ENCODE assay signal across 7 cellular contexts in the genomic region with DNA sequence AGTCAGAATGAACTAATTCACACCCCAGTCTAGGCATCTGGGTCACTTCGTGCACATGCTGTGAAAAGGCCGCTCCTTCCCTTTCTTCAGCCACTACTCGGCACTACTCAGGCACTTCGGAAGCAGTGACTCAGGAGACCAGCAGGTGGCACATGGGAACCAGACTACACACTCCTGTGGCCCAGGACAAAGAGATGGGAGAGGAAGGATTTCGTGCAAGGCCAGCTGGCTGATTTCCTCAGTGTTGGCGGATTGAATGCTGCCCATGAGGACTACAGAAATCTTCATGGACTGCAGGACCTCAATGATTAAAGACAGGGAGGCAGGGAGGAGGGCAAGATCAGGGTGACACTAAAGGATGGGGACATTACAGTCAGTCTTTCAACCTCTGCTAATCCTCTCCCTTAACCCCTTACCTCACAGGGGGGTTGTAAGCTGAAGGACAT.
DNase-seq lines count a peak whose midpoint lies in the region; ATAC-seq and TF ChIP-seq lines count a peak whose summit lies in the region.

No MANE protein-coding gene starts in this region.

- peaks cover 4% of the 10 kb centered on the region for H3K27me3 Mint-ChIP-seq in activated naive CD8-positive, alpha-beta T cell treated with anti-CD3 and anti-CD28 coated beads, Interleukin-2, amount 10 ng/mL, durations not matched to agents 7 days and 5 days

- peak; percentile 62 for ATAC-seq in HG02610 (IDR thresholded peaks at IDR 0.05; ENCODE audit: unreplicated experiment)
- ATAC-seq in activated naive CD8-positive, alpha-beta T cell treated with anti-CD3 and anti-CD28 coated beads, Interleukin-2, amount 10 ng/mL, durations not matched to agents 7 days and 5 days (ENCODE audit: low read depth) = peak; percentile 78
- ATAC-seq in psoas muscle = peak; percentile 85 to 97 (median 92)

- H3K27me3 ChIP-seq in cardiac muscle cell = no peaks in the 10 kb centered on the region
- no peaks in the 10 kb centered on the region for H3K27me3 ChIP-seq in psoas muscle (ENCODE audit: insufficient read depth in 3 of 3, low read length in 2 of 3)

- H3K9me3 ChIP-seq in SK-N-MC (ENCODE audit: low read depth, low read length) = no peaks in the 10 kb centered on the region
- no peaks in the 10 kb centered on the region for H3K9me3 ChIP-seq in cardiac muscle cell (ENCODE audit: low read depth)
- H3K9me3 ChIP-seq in psoas muscle = no peaks in the 10 kb centered on the region

- H3K4me3 Mint-ChIP-seq in activated naive CD8-positive, alpha-beta T cell treated with anti-CD3 and anti-CD28 coated beads, Interleukin-2, amount 10 ng/mL, durations not matched to agents 7 days and 5 days = no peak overlapping the region

- H3K4me3 ChIP-seq in GM12875 (ENCODE audit: low read depth, low read length) (no peak overlapping the region), SK-N-MC (no peak overlapping the region), cardiac muscle cell (no peak overlapping the region), psoas muscle (no peak overlapping the region)

- intact Hi-C loops in psoas muscle (cut with DNase I) = loop anchor here (2.0 to 10.0 kb wide), 5 partner anchors 235 to 942 kb away; a partner anchor contains a TSS

- peaks cover 1% of the 10 kb centered on the region for H3K36me3 Mint-ChIP-seq in activated naive CD8-positive, alpha-beta T cell treated with anti-CD3 and anti-CD28 coated beads, Interleukin-2, amount 10 ng/mL, durations not matched to agents 7 days and 5 days

- no peaks in the 10 kb centered on the region for H3K4me1 ChIP-seq in cardiac muscle cell (ENCODE audit: low read depth)
- peaks cover 10% of the 10 kb centered on the region for H3K4me1 ChIP-seq in psoas muscle

- POLR2A ChIA-PET in activated naive CD8-positive, alpha-beta T cell treated with anti-CD3 and anti-CD28 coated beads, Interleukin-2, amount 10 ng/mL, durations not matched to agents 7 days and 5 days (lab: Charles Lee) = no interaction called here

- H3K4me1 Mint-ChIP-seq in activated naive CD8-positive, alpha-beta T cell treated with anti-CD3 and anti-CD28 coated beads, Interleukin-2, amount 10 ng/mL, durations not matched to agents 7 days and 5 days = no peaks in the 10 kb centered on the region

- no peak overlapping the region for H3K9ac ChIP-seq in SK-N-MC (ENCODE audit: insufficient read length)

- no peak overlapping the region for H3K27ac ChIP-seq in SK-N-MC
- no peak overlapping the region for H3K27ac ChIP-seq in cardiac muscle cell
- H3K27ac ChIP-seq in psoas muscle = no peak overlapping the region

- peak; percentile 85 for TF ChIP-seq CTCF in GM12875 (IDR thresholded peaks at IDR 0.05; ENCODE audit: borderline replicate concordance, insufficient read depth, low read depth, low read length)
- TF ChIP-seq CTCF in cardiac muscle cell (IDR thresholded peaks at IDR 0.05; ENCODE audit: low read depth, low read length) = peak; percentile 96
- TF ChIP-seq CTCF in psoas muscle (IDR thresholded peaks at IDR 0.05) = peak; percentile 81

- WGBS in psoas muscle, 3 donors = 6 to 10% (median 7%) methylated on average over 6 of the region's 6 CpGs

- H3K36me3 ChIP-seq in SK-N-MC (ENCODE audit: insufficient read depth, low read length) (no peaks in the 10 kb centered on the region), cardiac muscle cell (no peaks in the 10 kb centered on the region), psoas muscle (ENCODE audit: insufficient read depth in 1 of 2, low read depth in 1 of 2) (no peaks in the 10 kb centered on the region)

- H3K27ac Mint-ChIP-seq in activated naive CD8-positive, alpha-beta T cell treated with anti-CD3 and anti-CD28 coated beads, Interleukin-2, amount 10 ng/mL, durations not matched to agents 7 days and 5 days = no peak overlapping the region

- DNase-seq in NCI-H1092 (lab: John Stamatoyannopoulos, UW) (peak; percentile 58), SK-N-MC (ENCODE audit: low read depth, low spot score) (peak; percentile 42), cardiac muscle cell (ENCODE audit: low read depth in 1 of 2, low spot score in 1 of 2) (peak; percentile 88 to 90), psoas muscle (peak; percentile 71 to 85)
- peak; percentile 49 for DNase-seq in activated naive CD8-positive, alpha-beta T cell treated with anti-CD3 and anti-CD28 coated beads, Interleukin-2, amount 10 ng/mL, durations not matched to agents 7 days and 5 days

- no peaks in the 10 kb centered on the region for H3K9me3 Mint-ChIP-seq in activated naive CD8-positive, alpha-beta T cell treated with anti-CD3 and anti-CD28 coated beads, Interleukin-2, amount 10 ng/mL, durations not matched to agents 7 days and 5 days
